10 cellular contexts compared by ENCODE assay signal in genomic region chr2:38709515-38710194, GRCh38. TPM values are rescaled to one million over a fixed set of nuclear protein-coding genes. Genes with fewer than 3 reads are reported as not detected.
DNase-seq lines count a peak whose midpoint lies in the region; ATAC-seq and TF ChIP-seq lines count a peak whose summit lies in the region.
"Had no signal": no experiment of that assay in that cellular context is flagged by ENCODE, and none has a peak within 500 bp of the region (broad histone marks: within the 10 kb centered on the region; RNA-seq: fewer than 3 reads in every experiment).

No MANE protein-coding gene starts in this region.

- no peak overlapping the region for H3K4me3 ChIP-seq in Jurkat, Clone E6-1 (ENCODE audit: low read length)
- H3K4me3 ChIP-seq in heart right ventricle = no peak overlapping the region
- H3K4me3 ChIP-seq: thoracic aorta had no signal

- peaks cover 2% of the 10 kb centered on the region for H3K9me3 Mint-ChIP-seq in activated naive CD4-positive, alpha-beta T cell treated with anti-CD3 and anti-CD28 coated beads for 36 hours

- 68 to 74% methylated on average over 6 of the region's 6 CpGs for WGBS in heart right ventricle, 2 donors

- no peak for ATAC-seq in heart right ventricle

- DNase-seq in activated naive CD4-positive, alpha-beta T cell treated with Interleukin-2 at 50 U/mL for 16 hours = peak; percentile 53
- DNase-seq in activated naive CD4-positive, alpha-beta T cell (lab: John Stamatoyannopoulos, UW) = no peak
- peak; percentile 80 for DNase-seq in Jurkat, Clone E6-1 (ENCODE audit: low read depth, low spot score)
- DNase-seq in activated naive CD4-positive, alpha-beta T cell treated with anti-CD3 and anti-CD28 coated beads for 36 hours = peak; percentile 80
- DNase-seq in heart right ventricle (no peak), GM13976 (ENCODE audit: low spot score) (no peak), SHP77 (lab: John Stamatoyannopoulos, UW) (no peak), GM13977 (ENCODE audit: low spot score) (no peak)
- DNase-seq: BE2C had no signal

- peak overlapping the region in 1 of 10 donors; percentile 40 for H3K27ac ChIP-seq in heart right ventricle
- H3K27ac ChIP-seq: thoracic aorta had no signal

- H3K36me3 Mint-ChIP-seq in activated naive CD4-positive, alpha-beta T cell treated with anti-CD3 and anti-CD28 coated beads for 36 hours (ENCODE audit: low read depth) = peaks cover 16% of the 10 kb centered on the region

- no peaks in the 10 kb centered on the region for H3K27me3 ChIP-seq in heart right ventricle
- H3K27me3 ChIP-seq: BE2C had no signal

- CTCF ChIA-PET in activated naive CD4-positive, alpha-beta T cell treated with anti-CD3 and anti-CD28 coated beads for 36 hours (lab: Charles Lee) = interaction anchor here (1.3 to 3.4 kb wide), 5 partner anchors 14 to 128 kb away, joined by 3 to 24 read pairs (median 3); no protein-coding TSS in a partner anchor

- TF ChIP-seq CTCF in heart right ventricle (IDR thresholded peaks at IDR 0.05) = no peak
- no peak for TF ChIP-seq CTCF in GM13976 (IDR thresholded peaks at IDR 0.05; ENCODE audit: borderline replicate concordance, control extremely low read depth, extremely low read depth, insufficient read depth, missing control alignments)
- no peak for TF ChIP-seq CTCF in GM13977 (IDR thresholded peaks at IDR 0.05; ENCODE audit: extremely low read depth, insufficient read depth, missing control alignments)

- in situ Hi-C loops in GM13976 (cut with MboI; ENCODE audit: low sequenced_read_pairs, unreplicated experiment) (no loop called here), GM13977 (cut with MboI; ENCODE audit: low pct_unique_long_range_greater_than_20kb, low sequenced_read_pairs, unreplicated experiment) (no loop called here)

- peaks cover 0 to 13% (median 0%) of the 10 kb centered on the region in 9 donors for H3K36me3 ChIP-seq in heart right ventricle
- H3K36me3 ChIP-seq: BE2C, thoracic aorta had no signal

- peak overlapping the region; percentile 49 for H3K4me3 Mint-ChIP-seq in activated naive CD4-positive, alpha-beta T cell treated with anti-CD3 and anti-CD28 coated beads for 36 hours

- peaks cover 68% of the 10 kb centered on the region for H3K4me1 Mint-ChIP-seq in activated naive CD4-positive, alpha-beta T cell treated with anti-CD3 and anti-CD28 coated beads for 36 hours (ENCODE audit: low read depth)

- H3K4me1 ChIP-seq in heart right ventricle = no peaks in the 10 kb centered on the region
- H3K4me1 ChIP-seq: BE2C had no signal

- no peaks in the 10 kb centered on the region for H3K27me3 Mint-ChIP-seq in activated naive CD4-positive, alpha-beta T cell treated with anti-CD3 and anti-CD28 coated beads for 36 hours (ENCODE audit: low read depth)

- intact Hi-C loops in activated naive CD4-positive, alpha-beta T cell treated with anti-CD3 and anti-CD28 coated beads for 36 hours (cut with micrococcal nuclease) = loop anchor here (1.0 kb wide), 8 partner anchors 8 to 420 kb away; no protein-coding TSS in a partner anchor
- intact Hi-C loops in heart right ventricle (cut with DNase I) = no loop called here

- H3K27ac Mint-ChIP-seq in activated naive CD4-positive, alpha-beta T cell treated with anti-CD3 and anti-CD28 coated beads for 36 hours = peak overlapping the region; percentile 95

- no peaks in the 10 kb centered on the region for H3K9me3 ChIP-seq in heart right ventricle
- H3K9me3 ChIP-seq: BE2C, thoracic aorta had no signal

RNA-seq across cellular contexts. Expression of gene SRSF7, which starts 41.5 kb away (rescaled TPM):
- polyA plus RNA-seq in Jurkat, Clone E6-1 (2012; ENCODE audit: insufficient read depth, insufficient read length) = 374 TPM
- total RNA-seq in activated naive CD4-positive, alpha-beta T cell treated with anti-CD3 and anti-CD28 coated beads for 36 hours = 100 to 1,000 TPM; 212 to 217 TPM
- 10 to 100 TPM; 33.2 to 76.8 (median 47.2) TPM for total RNA-seq in heart right ventricle
- polyA plus RNA-seq in heart right ventricle = 10 to 100 TPM; 74.7 to 98.8 TPM

RNA-seq across cellular contexts. Expression of gene GALM, which starts 43.7 kb away (rescaled TPM):
- polyA plus RNA-seq in Jurkat, Clone E6-1 (2012; ENCODE audit: insufficient read depth, insufficient read length) = not detected
- total RNA-seq in activated naive CD4-positive, alpha-beta T cell treated with anti-CD3 and anti-CD28 coated beads for 36 hours = 10 to 100 TPM; 31.3 to 31.9 TPM
- 10 to 100 TPM in 7 of 10 donors, 1 to 10 TPM in 3; 9.4 to 18.6 (median 11.0) TPM for total RNA-seq in heart right ventricle
- 10 to 100 TPM in 1 of 2 donors, 1 to 10 TPM in 1; 6.5 to 11.9 TPM for polyA plus RNA-seq in heart right ventricle

Comparison
In these comparisons a context has a peak if more than half of its experiments do, and no peak if none do; other contexts are left out.
1. DNase-seq: peak in activated naive CD4-positive, alpha-beta T cell treated with Interleukin-2 at 50 U/mL for 16 hours (single experiment), Jurkat, Clone E6-1 (single experiment) and activated naive CD4-positive, alpha-beta T cell treated with anti-CD3 and anti-CD28 coated beads for 36 hours (single experiment); none in activated naive CD4-positive, alpha-beta T cell (0 of 4), heart right ventricle (0 of 2), GM13976 (single experiment), SHP77 (0 of 2) and GM13977 (single experiment).